1 cellular context compared by ENCODE assay signal in genomic region chr10:113610636-113611601, GRCh38.
TF ChIP-seq lines count a peak whose summit lies in the region.

No MANE protein-coding gene starts in this region.

TF ChIP-seq in WTC11, 78 proteins besides CTCF, POLR2A, EP300 and RAD21:
- TF ChIP-seq E2F4 (CRISPR knock-in tag; IDR thresholded peaks at IDR 0.05; ENCODE audit: borderline replicate concordance, low read depth) (no peak), GRHL2 (CRISPR knock-in tag; IDR thresholded peaks at IDR 0.05; ENCODE audit: insufficient replicate concordance, severe bottlenecking) (no peak), ZNF671 (CRISPR knock-in tag; IDR thresholded peaks at IDR 0.05) (no peak)
